Comparison of ENCODE assay signal across 26 cellular contexts in genomic region chr10:127940866-127941640, GRCh38. TPM values are rescaled to one million over a fixed set of nuclear protein-coding genes. Genes with fewer than 3 reads are reported as not detected.
DNase-seq lines count a peak whose midpoint lies in the region; FAIRE-seq and TF ChIP-seq lines count a peak whose summit lies in the region.
"Had no signal": no experiment of that assay in that cellular context is flagged by ENCODE, and none has a peak within 500 bp of the region (broad histone marks: within the 10 kb centered on the region; RNA-seq: fewer than 3 reads in every experiment).

No MANE protein-coding gene starts in this region.

- WGBS in H1 (ENCODE audit: extremely low coverage in 1 of 2, insufficient coverage in 1 of 2, insufficient read length in 1 of 2, insufficient replicate concordance in 2 of 2, low coverage in 1 of 2, low lambda C conversion rate in 2 of 2, missing lambda C conversion rate in 1 of 2), 2 experiments: 88% methylated on average over 6 of the region's 6 CpGs; no CpG with 5 or more reads in 1 of the 2 experiments

- FAIRE-seq in H1 (lab: Jason Lieb, UNC): no peak
- FAIRE-seq: GM12878, GM19239, HepG2 had no signal

- POLR2A ChIA-PET in H1 (lab: Charles Lee; ENCODE audit: partially characterized antibody): interaction anchor here (1.2 kb wide), 1 partner anchor 18 kb away, joined by 5 read pairs; no protein-coding TSS in a partner anchor

- peaks cover 4% of the 10 kb centered on the region; the same call in 1 of the 2 replicates for H3K23me2 ChIP-seq in H1 (ENCODE audit: low read depth, low read length)

- no peak overlapping the region for H3K14ac ChIP-seq in H1 (ENCODE audit: insufficient read length)

- no peak for TF ChIP-seq EP300 in H1 (IDR thresholded peaks at IDR 0.05; ENCODE audit: borderline replicate concordance in 1 of 2, low read depth in 2 of 2, low read length in 2 of 2)

- H3K4me1 Mint-ChIP-seq in progenitor cell of endocrine pancreas (ENCODE audit: low read depth): peaks cover 6% of the 10 kb centered on the region

- TF ChIP-seq POLR2A in H1 (IDR thresholded peaks at IDR 0.05; ENCODE audit: control extremely low read depth in 1 of 2, low read depth in 2 of 2, low read length in 2 of 2): no peak

- DNase-seq in right atrium auricular region (ENCODE audit: low spot score) (peak; percentile 32), left ventricle myocardium inferior (no peak), H1 (ENCODE audit: low read depth in 1 of 2, low spot score in 2 of 2) (no peak), progenitor cell of endocrine pancreas (ENCODE audit: low spot score, unreplicated experiment) (no peak), GM13977 (ENCODE audit: low spot score) (no peak), NCI-H82 treated with DMSO at 0.1 percent for 48 hours (lab: John Stamatoyannopoulos, UW; ENCODE audit: unreplicated experiment) (no peak), A172 (ENCODE audit: low spot score) (no peak)
- no peak for DNase-seq in effector CD8-positive, alpha-beta T cell (lab: John Stamatoyannopoulos, UW)
- DNase-seq: CD8-positive, alpha-beta memory T cell; COR-L47; DMS 273 treated with DMSO at 0.1 percent for 48 hours; DMS53; DND-41; EL; GOT3; H9 had no signal

- no peak overlapping the region for H2BK15ac ChIP-seq in H1 (ENCODE audit: low read length)

- no peaks in the 10 kb centered on the region for H3K9me3 Mint-ChIP-seq in progenitor cell of endocrine pancreas (ENCODE audit: low read depth)
- H3K9me3 Mint-ChIP-seq: CD8-positive, alpha-beta memory T cell; H9 had no signal

- H4K8ac ChIP-seq in H1 (ENCODE audit: extremely low read depth, insufficient read depth, low read length): 0 out of 2 replicates have a peak overlapping the region, but pooled peaks have one; percentile 1

- H2AFZ ChIP-seq in H1 (ENCODE audit: low read length): no peak overlapping the region

- H3K4me3 ChIP-seq in right atrium auricular region (no peak overlapping the region), left ventricle myocardium inferior (no peak overlapping the region), H1 (ENCODE audit: extremely low read depth in 1 of 4, insufficient read depth in 2 of 4, low read depth in 3 of 4, low read length in 4 of 4) (no peak overlapping the region)
- H3K4me3 ChIP-seq: BLaER1, GM12878 had no signal

- H3K79me2 ChIP-seq in H1 (ENCODE audit: control insufficient read depth in 1 of 2, insufficient read depth in 2 of 2, low read length in 2 of 2): no peaks in the 10 kb centered on the region

- H2AK5ac ChIP-seq in H1 (ENCODE audit: low read depth, low read length): no peak overlapping the region

- H3K36me3 ChIP-seq in right atrium auricular region (no peaks in the 10 kb centered on the region), left ventricle myocardium inferior (no peaks in the 10 kb centered on the region), H1 (ENCODE audit: control insufficient read depth in 2 of 4, insufficient read depth in 4 of 4, low read length in 3 of 4) (no peaks in the 10 kb centered on the region)
- H3K36me3 ChIP-seq: BLaER1 had no signal

- H2BK120ac ChIP-seq in H1 (replicated peaks; ENCODE audit: low read depth, low read length): no peak overlapping the region

- no peak overlapping the region for H3K4ac ChIP-seq in H1 (replicated peaks; ENCODE audit: insufficient read length, low read depth, low read length)

- H2BK5ac ChIP-seq in H1 (ENCODE audit: low read depth, low read length): no peak overlapping the region

- intact Hi-C loops in left ventricle myocardium inferior (cut with micrococcal nuclease): no loop called here

- TF ChIP-seq RAD21 in H1 (IDR thresholded peaks at IDR 0.05 in 1 of 2, conservative IDR thresholded peaks at IDR 0.05 in 1 of 2; ENCODE audit: low read depth in 2 of 2, low read length in 2 of 2): 0 out of 4 replicates have a peak, but pooled peaks of 1 of the 2 experiments have one; percentile 4

- H3K9me3 ChIP-seq in right atrium auricular region: no peaks in the 10 kb centered on the region
- H3K9me3 ChIP-seq in left ventricle myocardium inferior (replicated peaks): no peaks in the 10 kb centered on the region
- no peaks in the 10 kb centered on the region for H3K9me3 ChIP-seq in H1 (ENCODE audit: insufficient read depth in 2 of 2, low read depth in 1 of 2, low read length in 1 of 2)
- H3K9me3 ChIP-seq: BLaER1 had no signal

- H2BK12ac ChIP-seq in H1 (ENCODE audit: low read depth, low read length): no peak overlapping the region

- TF ChIP-seq CTCF in right atrium auricular region (IDR thresholded peaks at IDR 0.05): no peak
- no peak for TF ChIP-seq CTCF in left ventricle myocardium inferior (IDR thresholded peaks at IDR 0.05; ENCODE audit: borderline replicate concordance)
- TF ChIP-seq CTCF in H1 (IDR thresholded peaks at IDR 0.05; ENCODE audit: control extremely low read depth in 1 of 3, insufficient read depth in 1 of 3, low read depth in 1 of 3, low read length in 3 of 3): peak in 1 of 3 experiments; percentile 2; a peak in 1 of 4 replicates
- no peak for TF ChIP-seq CTCF in progenitor cell of endocrine pancreas (IDR thresholded peaks at IDR 0.05; ENCODE audit: unreplicated experiment)
- TF ChIP-seq CTCF in GM13977 (IDR thresholded peaks at IDR 0.05; ENCODE audit: extremely low read depth, insufficient read depth, missing control alignments): no peak

- in situ Hi-C loops in GM13977 (cut with MboI; ENCODE audit: low pct_unique_long_range_greater_than_20kb, low sequenced_read_pairs, unreplicated experiment): no loop called here

- H4K5ac ChIP-seq in H1 (ENCODE audit: insufficient read length, low read depth, low read length): no peak overlapping the region

- H3K4me1 ChIP-seq in right atrium auricular region (peaks cover 0 to 21% of the 10 kb centered on the region in 2 donors), left ventricle myocardium inferior (peaks cover 50% of the 10 kb centered on the region), H1 (replicated peaks in 1 of 4; ENCODE audit: control insufficient read depth in 3 of 4, insufficient read depth in 4 of 4, low read length in 3 of 4) (peaks cover 0 to 3% (median 0%) of the 10 kb centered on the region in 4 experiments; a peak in 1 of 7 replicates)

- no peak overlapping the region for H3K18ac ChIP-seq in H1 (ENCODE audit: extremely low read depth, low read length)

- H3K27me3 Mint-ChIP-seq in progenitor cell of endocrine pancreas: peaks cover 56% of the 10 kb centered on the region

- H3K79me1 ChIP-seq in H1 (ENCODE audit: low read depth, low read length): no peaks in the 10 kb centered on the region

- no peak overlapping the region for H3K23ac ChIP-seq in H1 (ENCODE audit: insufficient read length)

- no peak overlapping the region for H3K27ac ChIP-seq in right atrium auricular region
- H3K27ac ChIP-seq in left ventricle myocardium inferior (replicated peaks): no peak overlapping the region
- H3K27ac ChIP-seq in H1 (ENCODE audit: low read depth, low read length): no peak overlapping the region
- H3K27ac ChIP-seq: 22Rv1, BLaER1 had no signal

- H4K20me1 ChIP-seq in H1 (replicated peaks in 1 of 2; ENCODE audit: control insufficient read depth in 1 of 2, insufficient read depth in 2 of 2, low read length in 2 of 2): no peaks in the 10 kb centered on the region
- H4K20me1 ChIP-seq: BLaER1 had no signal

- no peaks in the 10 kb centered on the region for H3K36me3 Mint-ChIP-seq in progenitor cell of endocrine pancreas (ENCODE audit: insufficient read depth)
- H3K36me3 Mint-ChIP-seq: CD8-positive, alpha-beta memory T cell; IgD-negative memory B cell had no signal

- CTCF ChIA-PET in H1 (lab: Charles Lee; ENCODE audit: partially characterized antibody): interaction anchor here (1.0 to 1.6 kb wide), 2 partner anchors 13 to 59 kb away, joined by 4 read pairs; no protein-coding TSS in a partner anchor

- H3K9ac ChIP-seq in H1 (replicated peaks in 1 of 4; ENCODE audit: extremely low read depth in 1 of 4, low read depth in 3 of 4, low read length in 3 of 4): no peak overlapping the region
- H3K9ac ChIP-seq: BLaER1 had no signal

- H3K4me2 ChIP-seq in H1 (ENCODE audit: insufficient read depth in 1 of 2, low read depth in 2 of 2, low read length in 2 of 2): no peak overlapping the region
- H3K4me2 ChIP-seq: BLaER1 had no signal

- peak overlapping the region; percentile 43; the same call in 1 of the 2 replicates for H2BK20ac ChIP-seq in H1 (ENCODE audit: low read length)

- peak overlapping the region; percentile 30 for H3K27ac Mint-ChIP-seq in progenitor cell of endocrine pancreas
- H3K27ac Mint-ChIP-seq: CD8-positive, alpha-beta memory T cell; H9; IgD-negative memory B cell had no signal

- H3K56ac ChIP-seq in H1 (replicated peaks; ENCODE audit: insufficient read length, low read depth, low read length): no peak overlapping the region

- H3K27me3 ChIP-seq in right atrium auricular region: no peaks in the 10 kb centered on the region
- H3K27me3 ChIP-seq in left ventricle myocardium inferior (ENCODE audit: low read depth): no peaks in the 10 kb centered on the region
- no peaks in the 10 kb centered on the region for H3K27me3 ChIP-seq in H1 (replicated peaks in 1 of 4; ENCODE audit: control insufficient read depth in 3 of 4, extremely low read depth in 1 of 4, insufficient read depth in 3 of 4, low read length in 3 of 4)
- H3K27me3 ChIP-seq: BLaER1 had no signal

- no peak overlapping the region for H3K4me3 Mint-ChIP-seq in progenitor cell of endocrine pancreas (ENCODE audit: low read depth)
- H3K4me3 Mint-ChIP-seq: CD14-positive monocyte; CD8-positive, alpha-beta memory T cell; H9; IgD-negative memory B cell had no signal

- H4K91ac ChIP-seq in H1 (replicated peaks; ENCODE audit: insufficient read length, low read length): no peak overlapping the region

RNA-seq across cellular contexts. Expression of gene PTPRE, which starts 34.1 kb away (rescaled TPM):
- total RNA-seq in right atrium auricular region (10 to 100 TPM; 11.3 to 23.5 TPM), left ventricle myocardium inferior (13.8 TPM), progenitor cell of endocrine pancreas (1.9 and 2.4 TPM in 2 replicates)
- total RNA-seq in H1 (2021; fragmentation: NEBNext Ultra II Directional; extraction: Animal tissue kit (Norgen Biotek cat#: 25700)): 0.54 and 0.69 TPM in 2 replicates
- polyA plus RNA-seq in H1 (2011; rRNA removed): 0.33 and 0.52 TPM in 2 replicates
- polyA plus RNA-seq in H1 (2011; cell fraction: cytosol; rRNA removed): 0.30 TPM
- 1.8 TPM for polyA plus RNA-seq in H1 (2011; cell fraction: nucleus; rRNA removed)
- 0.55 to 1.9 TPM (median 0.93 TPM) in 4 replicates for polyA plus RNA-seq in H1 (2012, experiment 1 of 2)
- 0.08 TPM for polyA plus RNA-seq in H1 (2012, experiment 2 of 2)
- polyA plus RNA-seq in H1 (2013, experiment 1 of 2): 1.5 TPM
- polyA plus RNA-seq in H1 (2013, experiment 2 of 2): 0.72 TPM
- polyA minus RNA-seq in H1 (2011; rRNA and poly(A)+ RNA removed): 0.56 and 2.1 TPM in 2 replicates
- polyA minus RNA-seq in H1 (2011; cell fraction: cytosol; rRNA and poly(A)+ RNA removed): 3.0 TPM
- polyA minus RNA-seq in H1 (2011; cell fraction: nucleus; rRNA and poly(A)+ RNA removed): 1.7 TPM
- total RNA-seq in A172 (2014; rRNA removed; shearing (Covaris generic)): 3.8 and 4.7 TPM in 2 replicates
- total RNA-seq: G401 had no signal

RNA-seq across cellular contexts. Expression of gene CLRN3, which starts 48.3 kb away (rescaled TPM):
- total RNA-seq in right atrium auricular region (not detected), left ventricle myocardium inferior (not detected), progenitor cell of endocrine pancreas (2.7 and 3.2 TPM in 2 replicates)
- total RNA-seq in H1 (2021; fragmentation: NEBNext Ultra II Directional; extraction: Animal tissue kit (Norgen Biotek cat#: 25700)): not detected in 2 replicates
- polyA plus RNA-seq in H1 (2011; rRNA removed): not detected in 2 replicates
- polyA plus RNA-seq in H1 (2011; cell fraction: cytosol; rRNA removed): not detected
- not detected for polyA plus RNA-seq in H1 (2011; cell fraction: nucleus; rRNA removed)
- not detected in 4 replicates for polyA plus RNA-seq in H1 (2012, experiment 1 of 2)
- polyA plus RNA-seq in H1 (2012, experiment 2 of 2): not detected
- not detected for polyA plus RNA-seq in H1 (2013, experiment 1 of 2)
- polyA plus RNA-seq in H1 (2013, experiment 2 of 2): not detected
- polyA minus RNA-seq in H1 (2011; rRNA and poly(A)+ RNA removed): 0.16 TPM in 1 of 2 replicates, not detected in the other
- polyA minus RNA-seq in H1 (2011; cell fraction: cytosol; rRNA and poly(A)+ RNA removed): not detected
- not detected for polyA minus RNA-seq in H1 (2011; cell fraction: nucleus; rRNA and poly(A)+ RNA removed)
- 0.31 TPM in 1 of 2 replicates, not detected in the other for total RNA-seq in A172 (2014; rRNA removed; shearing (Covaris generic))
- total RNA-seq: A673; CD8-positive, alpha-beta memory T cell; G401; GM12878; H9; HepG2 had no signal
- polyA plus RNA-seq: AG04450; CD8-positive, alpha-beta memory T cell; GM12878; HepG2; IgD-negative memory B cell had no signal
